17 cellular contexts compared by ENCODE assay signal in genomic region chr6:145071836-145072235, GRCh38.
DNase-seq lines count a peak whose midpoint lies in the region; ATAC-seq and TF ChIP-seq lines count a peak whose summit lies in the region.
"Had no signal": no experiment of that assay in that cellular context is flagged by ENCODE, and none has a peak within 500 bp of the region (broad histone marks: within the 10 kb centered on the region; RNA-seq: fewer than 3 reads in every experiment).

No MANE protein-coding gene starts in this region.

- no peaks in the 10 kb centered on the region for H3K36me3 ChIP-seq in fibroblast of lung (ENCODE audit: control insufficient read depth, insufficient read depth, low read length)
- H3K36me3 ChIP-seq in hepatocyte (replicated peaks; ENCODE audit: insufficient read depth, low read depth), result no peaks in the 10 kb centered on the region
- H3K36me3 ChIP-seq: neutrophil, upper lobe of right lung had no signal

- no peaks in the 10 kb centered on the region for H3K9me3 ChIP-seq in fibroblast of lung (ENCODE audit: control insufficient read depth, insufficient read depth, low read depth, low read length)
- H3K9me3 ChIP-seq in hepatocyte (ENCODE audit: low read depth), result no peaks in the 10 kb centered on the region
- H3K9me3 ChIP-seq: neutrophil, upper lobe of right lung had no signal

- H3K9me2 ChIP-seq in hepatocyte (replicated peaks; ENCODE audit: insufficient read depth), result no peaks in the 10 kb centered on the region

- no peak overlapping the region for H3K4me3 ChIP-seq in fibroblast of lung (replicated peaks in 1 of 4; ENCODE audit: control extremely low read depth in 1 of 4, insufficient read depth in 1 of 4, low read depth in 3 of 4, low read length in 4 of 4)
- H3K4me3 ChIP-seq in skeletal muscle cell (ENCODE audit: low read depth, low read length), result no peak overlapping the region
- no peak overlapping the region for H3K4me3 ChIP-seq in hepatocyte
- H3K4me3 ChIP-seq: K562, upper lobe of right lung had no signal

- DNase-seq in ELR (ENCODE audit: low read depth) (peak; percentile 94), RPMI7951 (ENCODE audit: low read depth) (peak; percentile 69), fibroblast of lung (ENCODE audit: low read depth in 2 of 2) (peak; percentile 60 to 82), skeletal muscle cell (ENCODE audit: low read depth) (peak; percentile 51), NCI-H146 treated with DMSO at 0.1 percent for 48 hours (lab: John Stamatoyannopoulos, UW; ENCODE audit: unreplicated experiment) (no peak), hepatocyte (ENCODE audit: low spot score) (no peak)
- DNase-seq: activated effector memory CD4-positive, alpha-beta T cell treated with Interleukin-2 at 50 U/mL for 16 hours; CD4-positive, CD25-positive, alpha-beta regulatory T cell; DMS79 treated with DMSO at 0.1 percent for 48 hours; H9; NCI-H1105 treated with DMSO at 0.1 percent for 48 hours; NCI-H2227 treated with DMSO at 0.1 percent for 48 hours; upper lobe of right lung had no signal

- H3K4me1 ChIP-seq in fibroblast of lung (ENCODE audit: control insufficient read depth, extremely low read depth, insufficient read depth, low read length) (peaks cover 9% of the 10 kb centered on the region), hepatocyte (ENCODE audit: insufficient read depth) (no peaks in the 10 kb centered on the region)
- H3K4me1 ChIP-seq: upper lobe of right lung had no signal

- H3K27ac ChIP-seq in fibroblast of lung (ENCODE audit: insufficient read depth, low read length) (peak overlapping the region; percentile 6), hepatocyte (no peak overlapping the region)
- H3K27ac ChIP-seq: neutrophil, upper lobe of right lung had no signal

- TF ChIP-seq CTCF in fibroblast of lung (conservative IDR thresholded peaks at IDR 0.05 in 1 of 2, IDR thresholded peaks at IDR 0.05 in 1 of 2; ENCODE audit: low read depth in 1 of 2, low read length in 2 of 2), result no peak
- no peak for TF ChIP-seq CTCF in hepatocyte (IDR thresholded peaks at IDR 0.05; ENCODE audit: poor library complexity)

- no peak overlapping the region for H3K9ac ChIP-seq in fibroblast of lung (ENCODE audit: insufficient read depth, low read length)

- no peaks in the 10 kb centered on the region for H3K27me3 ChIP-seq in fibroblast of lung (ENCODE audit: control insufficient read depth, insufficient read depth, low read length)
- H3K27me3 ChIP-seq in hepatocyte, result no peaks in the 10 kb centered on the region
- H3K27me3 ChIP-seq: neutrophil, upper lobe of right lung had no signal

- ATAC-seq in HG03196 (IDR thresholded peaks at IDR 0.05; ENCODE audit: unreplicated experiment), result no peak
- ATAC-seq: K562; stimulated activated effector memory CD8-positive, alpha-beta T cell treated with anti-CD3 and anti-CD28 coated beads, Interleukin-12 subunit alpha, Interleukin-12 subunit beta, amount 100 ng/mL, for 72 hours; upper lobe of right lung had no signal

- H4K20me1 ChIP-seq in fibroblast of lung (ENCODE audit: control insufficient read depth, extremely low read depth, insufficient read depth, low read length) (no peaks in the 10 kb centered on the region), hepatocyte (ENCODE audit: insufficient read depth, poor library complexity, severe bottlenecking) (no peaks in the 10 kb centered on the region)

- H3K79me2 ChIP-seq in fibroblast of lung (ENCODE audit: control insufficient read depth, insufficient read depth, low read length) (no peaks in the 10 kb centered on the region), hepatocyte (no peaks in the 10 kb centered on the region)

- H2AFZ ChIP-seq in fibroblast of lung (ENCODE audit: low read length) (no peak overlapping the region), hepatocyte (no peak overlapping the region)

- H3K4me2 ChIP-seq in fibroblast of lung (ENCODE audit: extremely low read depth, insufficient read depth, low read length) (no peak overlapping the region), hepatocyte (no peak overlapping the region)

- WGBS in hepatocyte (ENCODE audit: low lambda C conversion rate, missing lambda C conversion rate), result 84% methylated on average over 2 of the region's 2 CpGs

Comparison
In these comparisons a context has a peak if more than half of its experiments do, and no peak if none do; other contexts are left out.
1. DNase-seq: peak in ELR (single experiment), RPMI7951 (single experiment), fibroblast of lung (2 of 2) and skeletal muscle cell (single experiment); none in NCI-H146 treated with DMSO at 0.1 percent for 48 hours (single experiment) and hepatocyte (single experiment).